ENCODE assay signal across 18 cellular contexts in the genomic region with DNA sequence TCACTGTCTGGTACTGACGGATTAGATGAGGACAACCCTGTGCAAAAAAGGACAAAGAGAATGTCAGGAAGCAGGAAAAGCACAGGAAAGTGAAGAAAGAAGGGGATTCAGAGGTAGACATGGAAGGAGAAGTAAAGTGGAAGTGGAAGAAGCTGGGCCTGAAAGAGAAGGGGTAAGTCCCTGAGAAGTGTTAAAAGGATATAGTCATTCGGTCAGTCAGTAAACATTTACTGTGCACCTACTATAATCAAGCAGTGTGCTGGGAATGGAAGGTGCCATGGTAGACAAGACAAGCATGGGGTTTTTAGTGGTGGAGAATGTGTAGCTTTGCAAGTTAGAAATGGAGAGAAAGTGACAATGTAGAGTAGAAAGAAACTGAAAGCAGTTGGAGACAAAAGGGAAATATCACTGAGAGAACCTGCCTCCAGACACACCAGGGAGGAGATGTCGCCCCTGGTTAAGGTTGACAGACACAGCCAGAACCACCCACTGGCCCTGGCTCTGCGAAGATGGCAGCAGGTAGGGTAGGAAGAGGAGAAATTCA. TPM values are rescaled to one million over a fixed set of nuclear protein-coding genes. Genes with fewer than 3 reads are reported as not detected.
A peak's percentile ranks its signal among the peaks of the same experiment; 100 is the strongest.
DNase-seq lines count a peak whose midpoint lies in the region; ATAC-seq and TF ChIP-seq lines count a peak whose summit lies in the region.
"Had no signal": no experiment of that assay in that cellular context is flagged by ENCODE, and none has a peak within 500 bp of the region (broad histone marks: within the 10 kb centered on the region; RNA-seq: fewer than 3 reads in every experiment).

No MANE protein-coding gene starts in this region.

- H3K4me3 ChIP-seq in MM.1S (ENCODE audit: low read length): no peak overlapping the region
- H3K4me3 ChIP-seq: GM23338, K562, SJCRH30 had no signal

- no peak for ATAC-seq in GM18517 (IDR thresholded peaks at IDR 0.05; ENCODE audit: unreplicated experiment)
- ATAC-seq: GM23338, HCT116, K562, PC-3 had no signal

- no peaks in the 10 kb centered on the region for H3K27me3 ChIP-seq in MM.1S (replicated peaks; ENCODE audit: insufficient read depth, low read length)
- H3K27me3 ChIP-seq: SJCRH30 had no signal

- intact Hi-C loops in activated T-helper 1 cell treated with anti-CD3 and anti-CD28 coated beads, Interleukin-12 subunit alpha, Interleukin-12 subunit beta, Interleukin-2, Interleukin-4 antibody, amounts not matched to agents 30 ng/mL and 10 ng/mL and 1 ng/mL, durations not matched to agents 14 hours and 24 hours and 36 hours (cut with micrococcal nuclease): loop anchor here (2.0 kb wide), 1 partner anchor 115 kb away; no protein-coding TSS in a partner anchor

- no peak for DNase-seq in activated naive CD4-positive, alpha-beta T cell treated with anti-CD3 and anti-CD28 coated beads, Interleukin-2, amount 10 ng/mL, durations not matched to agents 7 days and 5 days
- no peak for DNase-seq in activated naive CD4-positive, alpha-beta T cell (lab: John Stamatoyannopoulos, UW)
- DNase-seq in MM.1S (peak; percentile 32), HPDE6-E6E7 (ENCODE audit: extremely low spot score) (no peak)
- DNase-seq in activated T-helper 1 cell treated with anti-CD3 and anti-CD28 coated beads, Interleukin-12 subunit alpha, Interleukin-12 subunit beta, Interleukin-2, Interleukin-4 antibody, amounts not matched to agents 30 ng/mL and 10 ng/mL and 1 ng/mL, durations not matched to agents 14 hours and 24 hours and 36 hours (ENCODE audit: low spot score): no peak
- DNase-seq: CD4-positive, CD25-positive, alpha-beta regulatory T cell; DMS79; NCI-H1436; NCI-H2029 treated with DMSO at 0.1 percent for 48 hours; NCI-H2171 treated with DMSO at 0.1 percent for 48 hours; NCI-H748 treated with DMSO at 0.1 percent for 48 hours; PC-3; SJCRH30 had no signal

- H3F3A ChIP-seq in MM.1S (ENCODE audit: insufficient read depth, low read length): peaks cover 10% of the 10 kb centered on the region; the same call in 1 of the 2 replicates

- H4K20me1 ChIP-seq in MM.1S (ENCODE audit: insufficient read depth, low read length): no peaks in the 10 kb centered on the region

- TF ChIP-seq CTCF in MM.1S (IDR thresholded peaks at IDR 0.05; ENCODE audit: low read length) (no peak), nephron (IDR thresholded peaks at IDR 0.05; ENCODE audit: unreplicated experiment in 3 of 3) (no peak)

- H3K9me2 ChIP-seq in MM.1S (replicated peaks; ENCODE audit: insufficient read depth, low read length): no peaks in the 10 kb centered on the region

- H3K9me3 Mint-ChIP-seq in activated naive CD4-positive, alpha-beta T cell treated with anti-CD3 and anti-CD28 coated beads, Interleukin-2, amount 10 ng/mL, durations not matched to agents 7 days and 5 days: no peaks in the 10 kb centered on the region
- H3K9me3 Mint-ChIP-seq in activated T-helper 1 cell treated with anti-CD3 and anti-CD28 coated beads, Interleukin-12 subunit alpha, Interleukin-12 subunit beta, Interleukin-2, Interleukin-4 antibody, amounts not matched to agents 30 ng/mL and 10 ng/mL and 1 ng/mL, durations not matched to agents 14 hours and 24 hours and 36 hours: no peaks in the 10 kb centered on the region
- H3K9me3 Mint-ChIP-seq in nephron: no peaks in the 10 kb centered on the region
- H3K9me3 Mint-ChIP-seq: CD4-positive, CD25-positive, alpha-beta regulatory T cell; GM23338 had no signal

- H3K4me3 Mint-ChIP-seq in activated naive CD4-positive, alpha-beta T cell treated with anti-CD3 and anti-CD28 coated beads, Interleukin-2, amount 10 ng/mL, durations not matched to agents 7 days and 5 days: no peak overlapping the region
- H3K4me3 Mint-ChIP-seq in activated T-helper 1 cell treated with anti-CD3 and anti-CD28 coated beads, Interleukin-12 subunit alpha, Interleukin-12 subunit beta, Interleukin-2, Interleukin-4 antibody, amounts not matched to agents 30 ng/mL and 10 ng/mL and 1 ng/mL, durations not matched to agents 14 hours and 24 hours and 36 hours: peak overlapping the region; percentile 35
- H3K4me3 Mint-ChIP-seq in nephron: peak overlapping the region; percentile 28 to 47 (median 32)
- H3K4me3 Mint-ChIP-seq: GM23338 had no signal

- peaks cover 7% of the 10 kb centered on the region for H3K36me3 Mint-ChIP-seq in activated naive CD4-positive, alpha-beta T cell treated with anti-CD3 and anti-CD28 coated beads, Interleukin-2, amount 10 ng/mL, durations not matched to agents 7 days and 5 days
- peaks cover 4% of the 10 kb centered on the region for H3K36me3 Mint-ChIP-seq in activated T-helper 1 cell treated with anti-CD3 and anti-CD28 coated beads, Interleukin-12 subunit alpha, Interleukin-12 subunit beta, Interleukin-2, Interleukin-4 antibody, amounts not matched to agents 30 ng/mL and 10 ng/mL and 1 ng/mL, durations not matched to agents 14 hours and 24 hours and 36 hours (ENCODE audit: low read depth)
- H3K36me3 Mint-ChIP-seq in nephron (ENCODE audit: low read depth): no peaks in the 10 kb centered on the region

- H3K4me1 ChIP-seq in MM.1S (ENCODE audit: low read length): peaks cover 25% of the 10 kb centered on the region
- H3K4me1 ChIP-seq: SJCRH30 had no signal

- peaks cover 9% of the 10 kb centered on the region for H3K79me2 ChIP-seq in MM.1S (ENCODE audit: low read length)

- no peaks in the 10 kb centered on the region for H3K36me3 ChIP-seq in MM.1S (replicated peaks; ENCODE audit: insufficient read depth, low read length)
- H3K36me3 ChIP-seq: SJCRH30 had no signal

- H3K9me3 ChIP-seq in MM.1S (replicated peaks; ENCODE audit: insufficient read depth, low read length): no peaks in the 10 kb centered on the region
- H3K9me3 ChIP-seq: SJCRH30 had no signal

- H3K27ac Mint-ChIP-seq in activated naive CD4-positive, alpha-beta T cell treated with anti-CD3 and anti-CD28 coated beads, Interleukin-2, amount 10 ng/mL, durations not matched to agents 7 days and 5 days: peak overlapping the region; percentile 49
- H3K27ac Mint-ChIP-seq in activated T-helper 1 cell treated with anti-CD3 and anti-CD28 coated beads, Interleukin-12 subunit alpha, Interleukin-12 subunit beta, Interleukin-2, Interleukin-4 antibody, amounts not matched to agents 30 ng/mL and 10 ng/mL and 1 ng/mL, durations not matched to agents 14 hours and 24 hours and 36 hours: peak overlapping the region; percentile 77
- no peak overlapping the region for H3K27ac Mint-ChIP-seq in nephron
- H3K27ac Mint-ChIP-seq: CD4-positive, CD25-positive, alpha-beta regulatory T cell; GM23338 had no signal

- H3K27ac ChIP-seq in MM.1S (ENCODE audit: low read length): no peak overlapping the region
- H3K27ac ChIP-seq: SJCRH30 had no signal

- H3K9ac ChIP-seq in MM.1S (ENCODE audit: low read length): no peak overlapping the region

- H2AFZ ChIP-seq in MM.1S (ENCODE audit: low read length): no peak overlapping the region
- H2AFZ ChIP-seq: GM23338 had no signal

- H3K4me2 ChIP-seq in MM.1S (ENCODE audit: low read depth, low read length): peak overlapping the region; percentile 23; the same call in 1 of the 2 replicates
- H3K4me2 ChIP-seq: GM23338 had no signal

- CTCF ChIA-PET in activated naive CD4-positive, alpha-beta T cell treated with anti-CD3 and anti-CD28 coated beads, Interleukin-2, amount 10 ng/mL, durations not matched to agents 7 days and 5 days (lab: Charles Lee): interaction anchor here (0.6 to 17.9 kb wide), 6 partner anchors 10 to 530 kb away, joined by 3 to 547 read pairs (median 4); partner anchors contain the start of genes CDK5RAP3, SCRN2 and SP6

- H3K4me1 Mint-ChIP-seq in activated naive CD4-positive, alpha-beta T cell treated with anti-CD3 and anti-CD28 coated beads, Interleukin-2, amount 10 ng/mL, durations not matched to agents 7 days and 5 days: peaks cover 28% of the 10 kb centered on the region
- H3K4me1 Mint-ChIP-seq in activated T-helper 1 cell treated with anti-CD3 and anti-CD28 coated beads, Interleukin-12 subunit alpha, Interleukin-12 subunit beta, Interleukin-2, Interleukin-4 antibody, amounts not matched to agents 30 ng/mL and 10 ng/mL and 1 ng/mL, durations not matched to agents 14 hours and 24 hours and 36 hours (ENCODE audit: low read depth): peaks cover 32% of the 10 kb centered on the region
- H3K4me1 Mint-ChIP-seq in nephron: peaks cover 8% of the 10 kb centered on the region

- peaks cover 3% of the 10 kb centered on the region for H3K27me3 Mint-ChIP-seq in activated naive CD4-positive, alpha-beta T cell treated with anti-CD3 and anti-CD28 coated beads, Interleukin-2, amount 10 ng/mL, durations not matched to agents 7 days and 5 days
- H3K27me3 Mint-ChIP-seq in activated T-helper 1 cell treated with anti-CD3 and anti-CD28 coated beads, Interleukin-12 subunit alpha, Interleukin-12 subunit beta, Interleukin-2, Interleukin-4 antibody, amounts not matched to agents 30 ng/mL and 10 ng/mL and 1 ng/mL, durations not matched to agents 14 hours and 24 hours and 36 hours (ENCODE audit: insufficient read depth): peaks cover 3% of the 10 kb centered on the region
- peaks cover 10% of the 10 kb centered on the region for H3K27me3 Mint-ChIP-seq in nephron (ENCODE audit: low read depth)

RNA-seq across cellular contexts. Expression of gene SP2, which starts 4.4 kb away (rescaled TPM):
- total RNA-seq in activated T-helper 1 cell treated with anti-CD3 and anti-CD28 coated beads, Interleukin-12 subunit alpha, Interleukin-12 subunit beta, Interleukin-2, Interleukin-4 antibody, amounts not matched to agents 30 ng/mL and 10 ng/mL and 1 ng/mL, durations not matched to agents 14 hours and 24 hours and 36 hours: 24.0 and 26.3 TPM in 2 replicates

RNA-seq across cellular contexts. Expression of gene SP6, which starts 40.7 kb away (rescaled TPM):
- 0.05 and 0.12 TPM in 2 replicates for total RNA-seq in activated T-helper 1 cell treated with anti-CD3 and anti-CD28 coated beads, Interleukin-12 subunit alpha, Interleukin-12 subunit beta, Interleukin-2, Interleukin-4 antibody, amounts not matched to agents 30 ng/mL and 10 ng/mL and 1 ng/mL, durations not matched to agents 14 hours and 24 hours and 36 hours
- total RNA-seq: SJCRH30 had no signal

RNA-seq across cellular contexts. Expression of gene PNPO, which starts 49.8 kb away (rescaled TPM):
- 58.8 and 60.7 TPM in 2 replicates for total RNA-seq in activated T-helper 1 cell treated with anti-CD3 and anti-CD28 coated beads, Interleukin-12 subunit alpha, Interleukin-12 subunit beta, Interleukin-2, Interleukin-4 antibody, amounts not matched to agents 30 ng/mL and 10 ng/mL and 1 ng/mL, durations not matched to agents 14 hours and 24 hours and 36 hours

RNA-seq across cellular contexts. Expression of gene SCRN2, which starts 50.5 kb away (rescaled TPM):
- 24.5 and 26.3 TPM in 2 replicates for total RNA-seq in activated T-helper 1 cell treated with anti-CD3 and anti-CD28 coated beads, Interleukin-12 subunit alpha, Interleukin-12 subunit beta, Interleukin-2, Interleukin-4 antibody, amounts not matched to agents 30 ng/mL and 10 ng/mL and 1 ng/mL, durations not matched to agents 14 hours and 24 hours and 36 hours

Comparison
In these comparisons a context has a peak if more than half of its experiments do, and no peak if none do; other contexts are left out.
1. H3K27ac Mint-ChIP-seq: peak in activated naive CD4-positive, alpha-beta T cell treated with anti-CD3 and anti-CD28 coated beads, Interleukin-2, amount 10 ng/mL, durations not matched to agents 7 days and 5 days (single experiment) and activated T-helper 1 cell treated with anti-CD3 and anti-CD28 coated beads, Interleukin-12 subunit alpha, Interleukin-12 subunit beta, Interleukin-2, Interleukin-4 antibody, amounts not matched to agents 30 ng/mL and 10 ng/mL and 1 ng/mL, durations not matched to agents 14 hours and 24 hours and 36 hours (single experiment); none in nephron (0 of 3).